ENCODE assay signal across 14 cellular contexts in genomic region chr22:35739642-35740041, GRCh38. TPM values are rescaled to one million over a fixed set of nuclear protein-coding genes. Genes with fewer than 3 reads are reported as not detected.
DNase-seq lines count a peak whose midpoint lies in the region; ATAC-seq, FAIRE-seq and TF ChIP-seq lines count a peak whose summit lies in the region.
"Had no signal": no experiment of that assay in that cellular context is flagged by ENCODE, and none has a peak within 500 bp of the region (broad histone marks: within the 10 kb centered on the region; RNA-seq: fewer than 3 reads in every experiment).

No MANE protein-coding gene starts in this region.

- H3K4me1 ChIP-seq in osteoblast (ENCODE audit: insufficient read depth, low read length): peaks cover 34% of the 10 kb centered on the region
- H3K4me1 ChIP-seq in effector memory CD4-positive, alpha-beta T cell (ENCODE audit: control insufficient read depth, insufficient read depth, low read length, poor library complexity, severe bottlenecking): no peaks in the 10 kb centered on the region
- H3K4me1 ChIP-seq: colonic mucosa, prostate gland had no signal

- peak; percentile 18 for DNase-seq in EH (ENCODE audit: low read depth)
- no peak for DNase-seq in NB4 (ENCODE audit: low read depth)
- no peak for DNase-seq in epithelial cell of proximal tubule (ENCODE audit: low read depth)
- DNase-seq in osteoblast (ENCODE audit: insufficient read length, low spot score, missing footprints): peak; percentile 79
- DNase-seq in effector memory CD4-positive, alpha-beta T cell: no peak
- no peak for DNase-seq in D721Med (ENCODE audit: insufficient read length, low spot score)
- no peak for DNase-seq in stimulated activated CD4-positive, alpha-beta T cell treated with anti-CD3 and anti-CD28 coated beads, Interleukin-2, amount 100 ng/mL, for 24 hours
- DNase-seq: colonic mucosa; immature natural killer cell; NCI-H1436 treated with DMSO at 0.1 percent for 48 hours; stimulated activated CD8-positive, alpha-beta memory T cell treated with anti-CD3 and anti-CD28 coated beads, Interleukin-4, amount 100 ng/mL, for 48 hours had no signal

- H3K4me3 ChIP-seq in NB4 (ENCODE audit: low read depth, low read length) (no peak overlapping the region), epithelial cell of proximal tubule (ENCODE audit: low read depth, low read length) (no peak overlapping the region), osteoblast (ENCODE audit: insufficient read depth, low read length) (no peak overlapping the region)
- H3K4me3 ChIP-seq in effector memory CD4-positive, alpha-beta T cell (ENCODE audit: insufficient read depth, low read depth, low read length, poor library complexity, severe bottlenecking): no peak overlapping the region
- H3K4me3 ChIP-seq: colonic mucosa, prostate gland, SK-N-MC had no signal

- H2AFZ ChIP-seq in osteoblast (ENCODE audit: low read length): no peak overlapping the region

- peak overlapping the region; percentile 22 for H3K27ac ChIP-seq in osteoblast (ENCODE audit: low read depth, low read length)
- no peak overlapping the region for H3K27ac ChIP-seq in effector memory CD4-positive, alpha-beta T cell (ENCODE audit: insufficient read depth, low read length, poor library complexity, severe bottlenecking)
- H3K27ac ChIP-seq: colonic mucosa, prostate gland, SK-N-MC had no signal

- no peaks in the 10 kb centered on the region for H3K27me3 ChIP-seq in osteoblast (ENCODE audit: insufficient read depth, low read length)
- no peaks in the 10 kb centered on the region for H3K27me3 ChIP-seq in effector memory CD4-positive, alpha-beta T cell (replicated peaks; ENCODE audit: control insufficient read depth, insufficient read depth, low read length, poor library complexity, severe bottlenecking)
- H3K27me3 ChIP-seq: colonic mucosa had no signal

- H3K79me2 ChIP-seq in osteoblast (ENCODE audit: insufficient read depth, low read length): no peaks in the 10 kb centered on the region

- H3K9me3 ChIP-seq in osteoblast (ENCODE audit: low read depth, low read length): no peaks in the 10 kb centered on the region
- no peaks in the 10 kb centered on the region for H3K9me3 ChIP-seq in effector memory CD4-positive, alpha-beta T cell (ENCODE audit: control insufficient read depth, low read length)
- H3K9me3 ChIP-seq: colonic mucosa, prostate gland had no signal

- no peak for FAIRE-seq in D721Med (lab: Jason Lieb, UNC)

- H4K20me1 ChIP-seq in osteoblast (ENCODE audit: insufficient read depth, low read length): peaks cover 8% of the 10 kb centered on the region

- ATAC-seq in HG02970 (IDR thresholded peaks at IDR 0.05; ENCODE audit: low FRiP score, unreplicated experiment): no peak

- no peak overlapping the region for H3K4me2 ChIP-seq in osteoblast (ENCODE audit: insufficient read depth, low read length)

- H3K36me3 ChIP-seq in osteoblast (ENCODE audit: insufficient read depth, low read length): peaks cover 57% of the 10 kb centered on the region
- no peaks in the 10 kb centered on the region for H3K36me3 ChIP-seq in effector memory CD4-positive, alpha-beta T cell (ENCODE audit: control insufficient read depth, insufficient read depth, low read length)
- H3K36me3 ChIP-seq: colonic mucosa, prostate gland had no signal

- no peak for TF ChIP-seq POLR2A in NB4 (IDR thresholded peaks at IDR 0.05; ENCODE audit: extremely low read depth, insufficient read length)

- TF ChIP-seq CTCF in NB4 (IDR thresholded peaks at IDR 0.05; ENCODE audit: low read depth, low read length) (peak; percentile 17), epithelial cell of proximal tubule (conservative IDR thresholded peaks at IDR 0.05; ENCODE audit: low read depth, low read length) (peak; percentile 36), osteoblast (IDR thresholded peaks at IDR 0.05; ENCODE audit: extremely low read depth, low read depth, low read length) (peak; percentile 52), D721Med (IDR thresholded peaks at IDR 0.05; ENCODE audit: insufficient read depth, missing control alignments) (no peak)

RNA-seq across cellular contexts. Expression of gene APOL5, which starts 22.0 kb away (rescaled TPM):
- total RNA-seq in epithelial cell of proximal tubule (not detected in 2 replicates), osteoblast (not detected in 2 replicates)
- total RNA-seq: colonic mucosa, prostate gland had no signal

Comparison
In these comparisons a context has a peak if more than half of its experiments do, and no peak if none do; other contexts are left out.
1. DNase-seq: peak in EH (single experiment) and osteoblast (single experiment); none in NB4 (single experiment), epithelial cell of proximal tubule (single experiment), effector memory CD4-positive, alpha-beta T cell (0 of 3), D721Med (single experiment) and stimulated activated CD4-positive, alpha-beta T cell treated with anti-CD3 and anti-CD28 coated beads, Interleukin-2, amount 100 ng/mL, for 24 hours (0 of 2).